ENCODE assay signal across 23 cellular contexts in genomic region chr16:53152321-53152720, GRCh38.
DNase-seq lines count a peak whose midpoint lies in the region; ATAC-seq and TF ChIP-seq lines count a peak whose summit lies in the region.
"Had no signal": no experiment of that assay in that cellular context is flagged by ENCODE, and none has a peak within 500 bp of the region (broad histone marks: within the 10 kb centered on the region; RNA-seq: fewer than 3 reads in every experiment).

No MANE protein-coding gene starts in this region.

- H3K9me3 ChIP-seq in cardiac muscle cell (ENCODE audit: low read depth) (no peaks in the 10 kb centered on the region), upper lobe of right lung (no peaks in the 10 kb centered on the region), left lung (peaks cover 0 to 6% of the 10 kb centered on the region in 2 donors)
- H3K9me3 ChIP-seq: prostate gland had no signal

- no peaks in the 10 kb centered on the region; the same call in 1 of the 2 replicates for H3K79me2 ChIP-seq in KMS-11 (ENCODE audit: insufficient read depth, low read depth)

- H3K4me3 ChIP-seq in cardiac muscle cell (no peak overlapping the region), KMS-11 (IDR thresholded peaks at IDR 0.05; ENCODE audit: insufficient read depth, low read depth, low read length) (no peak overlapping the region), upper lobe of right lung (no peak overlapping the region), left lung (no peak overlapping the region)
- H3K4me3 ChIP-seq: GM23248, prostate gland, skin epidermis, upper lobe of left lung had no signal

- no peaks in the 10 kb centered on the region for H3K27me3 ChIP-seq in cardiac muscle cell
- no peaks in the 10 kb centered on the region for H3K27me3 ChIP-seq in KMS-11 (ENCODE audit: insufficient read depth, low read depth)
- H3K27me3 ChIP-seq in upper lobe of right lung, result no peaks in the 10 kb centered on the region
- no peaks in the 10 kb centered on the region for H3K27me3 ChIP-seq in left lung
- H3K27me3 ChIP-seq: upper lobe of left lung had no signal

- DNase-seq in cardiac muscle cell (ENCODE audit: low read depth in 1 of 2, low spot score in 1 of 2) (peak in 1 of 2 donors; percentile 21), cardiac septum (ENCODE audit: low spot score) (no peak), upper lobe of right lung (no peak), left lung (no peak), NCI-H1105 (lab: John Stamatoyannopoulos, UW) (no peak), midbrain (lab: John Stamatoyannopoulos, UW) (no peak)
- DNase-seq: activated CD4-positive, alpha-beta T cell treated with anti-CD3 and anti-CD28 coated beads for 48 hours; activated naive CD4-positive, alpha-beta T cell treated with anti-CD3 and anti-CD28 coated beads, Interleukin-2, amount 50 U/mL, for 16 hours; anterior cingulate cortex; central memory CD4-positive, alpha-beta T cell; DMS79 treated with DMSO at 0.1 percent for 48 hours; GM23248; KG1; mammary epithelial cell; NCI-H2171; NCI-H524; stimulated activated CD4-positive, alpha-beta T cell treated with anti-CD3 and anti-CD28 coated beads, Interleukin-1b, Interleukin-23, amount 100 ng/mL, for 48 hours; substantia nigra; upper lobe of left lung had no signal

- no peak overlapping the region for H2AFZ ChIP-seq in KMS-11 (ENCODE audit: low read depth)
- H2AFZ ChIP-seq: GM23248 had no signal

- H3K36me3 ChIP-seq in cardiac muscle cell (peaks cover 14% of the 10 kb centered on the region), KMS-11 (ENCODE audit: insufficient read depth) (no peaks in the 10 kb centered on the region), upper lobe of right lung (peaks cover 17% of the 10 kb centered on the region), left lung (peaks cover 6 to 17% of the 10 kb centered on the region in 2 donors)
- H3K36me3 ChIP-seq: prostate gland had no signal

- H3K9ac ChIP-seq in KMS-11, result no peak overlapping the region
- H3K9ac ChIP-seq: GM23248 had no signal

- H3K4me1 ChIP-seq in cardiac muscle cell (ENCODE audit: low read depth), result peaks cover 4% of the 10 kb centered on the region
- peaks cover 12% of the 10 kb centered on the region for H3K4me1 ChIP-seq in KMS-11 (ENCODE audit: low read depth, poor library complexity, severe bottlenecking)
- peaks cover 6% of the 10 kb centered on the region for H3K4me1 ChIP-seq in upper lobe of right lung
- H3K4me1 ChIP-seq in left lung, result peaks cover 5 to 11% of the 10 kb centered on the region in 2 donors
- H3K4me1 ChIP-seq: prostate gland had no signal

- no peaks in the 10 kb centered on the region for H4K20me1 ChIP-seq in KMS-11 (ENCODE audit: insufficient read depth)

- intact Hi-C loops in cardiac septum (cut with DNase I) (no loop called here), upper lobe of right lung (cut with DNase I) (no loop called here), left lung (cut with DNase I) (no loop called here)

- ATAC-seq in esophagus mucosa (peak; percentile 52), upper lobe of right lung (peak; percentile 20), left lung (no peak)

- H3K27ac ChIP-seq in cardiac muscle cell (peak overlapping the region; percentile 8), KMS-11 (peak overlapping the region; percentile 22; the same call in 1 of the 2 replicates), upper lobe of right lung (no peak overlapping the region), left lung (no peak overlapping the region)
- H3K27ac ChIP-seq: GM23248, prostate gland, skin epidermis had no signal

- H3K4me2 ChIP-seq in KMS-11, result no peak overlapping the region

- TF ChIP-seq CTCF in cardiac muscle cell (IDR thresholded peaks at IDR 0.05; ENCODE audit: low read depth, low read length), result no peak
- TF ChIP-seq CTCF in KMS-11 (conservative IDR thresholded peaks at IDR 0.05; ENCODE audit: low read depth, low read length), result no peak
- TF ChIP-seq CTCF in upper lobe of right lung (IDR thresholded peaks at IDR 0.05), result no peak
- TF ChIP-seq CTCF in left lung (IDR thresholded peaks at IDR 0.05), result no peak

Comparison
In these comparisons a context has a peak if more than half of its experiments do, and no peak if none do; other contexts are left out.
1. H3K27ac ChIP-seq: peak in cardiac muscle cell (single experiment) and KMS-11 (single experiment); none in upper lobe of right lung (single experiment) and left lung (0 of 2).